9 cellular contexts compared by ENCODE assay signal in genomic region chr10:57579926-57580325, GRCh38.
DNase-seq lines count a peak whose midpoint lies in the region; ATAC-seq and TF ChIP-seq lines count a peak whose summit lies in the region.
"Had no signal": no experiment of that assay in that cellular context is flagged by ENCODE, and none has a peak within 500 bp of the region (broad histone marks: within the 10 kb centered on the region; RNA-seq: fewer than 3 reads in every experiment).

No MANE protein-coding gene starts in this region.

- H3K27ac Mint-ChIP-seq in CD14-positive monocyte: no peak overlapping the region
- H3K27ac Mint-ChIP-seq: IgD-negative memory B cell had no signal

- no peaks in the 10 kb centered on the region for H3K36me3 Mint-ChIP-seq in CD14-positive monocyte
- H3K36me3 Mint-ChIP-seq: IgD-negative memory B cell had no signal

- H3K27ac ChIP-seq in neural cell (ENCODE audit: low read length): no peak overlapping the region
- H3K27ac ChIP-seq in coronary artery: no peak overlapping the region

- H3K9me2 ChIP-seq in neural cell (ENCODE audit: insufficient read depth, low read length): no peaks in the 10 kb centered on the region

- H3K27me3 Mint-ChIP-seq in CD14-positive monocyte (ENCODE audit: low read depth in 3 of 3): no peaks in the 10 kb centered on the region
- H3K27me3 Mint-ChIP-seq: IgD-negative memory B cell had no signal

- ATAC-seq in GM21786 (IDR thresholded peaks at IDR 0.05; ENCODE audit: unreplicated experiment): no peak

- H3K4me3 Mint-ChIP-seq in CD14-positive monocyte: no peak overlapping the region
- H3K4me3 Mint-ChIP-seq: IgD-negative memory B cell had no signal

- peaks cover 3% of the 10 kb centered on the region for H3K9me3 ChIP-seq in neural cell (ENCODE audit: low read length)

- no peak overlapping the region for H3K4me2 ChIP-seq in neural cell (ENCODE audit: low read length)

- DNase-seq in GM12864 (ENCODE audit: low read depth) (no peak), astrocyte of the spinal cord (ENCODE audit: low read depth, low spot score) (peak; percentile 24), CD14-positive monocyte (ENCODE audit: low spot score) (no peak), coronary artery (ENCODE audit: low spot score) (no peak)
- no peak for DNase-seq in activated CD4-positive, CD25-positive, alpha-beta regulatory T cell (lab: John Stamatoyannopoulos, UW)

- TF ChIP-seq RAD21 in Ishikawa (IDR thresholded peaks at IDR 0.05; ENCODE audit: low read depth) (peak; percentile 55), neural cell (conservative IDR thresholded peaks at IDR 0.05) (peak; percentile 64)

- TF ChIP-seq CTCF in GM12864 (IDR thresholded peaks at IDR 0.05; ENCODE audit: low read depth, low read length, missing control alignments): peak; percentile 30
- TF ChIP-seq CTCF in astrocyte of the spinal cord (IDR thresholded peaks at IDR 0.05; ENCODE audit: low read depth, low read length): peak; percentile 13
- TF ChIP-seq CTCF in neural cell (IDR thresholded peaks at IDR 0.05; ENCODE audit: poor library complexity, severe bottlenecking): peak; percentile 46
- no peak for TF ChIP-seq CTCF in CD14-positive monocyte (IDR thresholded peaks at IDR 0.05)
- TF ChIP-seq CTCF in coronary artery (IDR thresholded peaks at IDR 0.05): no peak

- H4K20me1 ChIP-seq in neural cell (ENCODE audit: insufficient read depth): no peaks in the 10 kb centered on the region

- in situ Hi-C loops in astrocyte of the spinal cord (cut with HindIII; ENCODE audit: low sequenced_read_pairs): no loop called here

- H3K4me3 ChIP-seq in GM12864 (ENCODE audit: low read depth, low read length) (no peak overlapping the region), astrocyte of the spinal cord (ENCODE audit: low read depth, low read length) (no peak overlapping the region), neural cell (ENCODE audit: low read length) (no peak overlapping the region), coronary artery (no peak overlapping the region)

- peaks cover under 1 to 14% (median 3%) of the 10 kb centered on the region in 7 donors for H3K9me3 Mint-ChIP-seq in CD14-positive monocyte

- no peak overlapping the region for H2AFZ ChIP-seq in neural cell (ENCODE audit: low read depth, low read length)

- no peaks in the 10 kb centered on the region for H3K79me2 ChIP-seq in neural cell (replicated peaks; ENCODE audit: insufficient read depth, low read length)

- no peaks in the 10 kb centered on the region for H3K4me1 Mint-ChIP-seq in CD14-positive monocyte
- H3K4me1 Mint-ChIP-seq: IgD-negative memory B cell had no signal

- H3F3A ChIP-seq in neural cell (ENCODE audit: insufficient read depth, low read length, poor library complexity, severe bottlenecking): no peaks in the 10 kb centered on the region

- no peaks in the 10 kb centered on the region for H3K36me3 ChIP-seq in neural cell (ENCODE audit: insufficient read depth, low read length)

- no peak overlapping the region for H3K9ac ChIP-seq in neural cell (ENCODE audit: low read length)

- no peaks in the 10 kb centered on the region for H3K27me3 ChIP-seq in neural cell (ENCODE audit: insufficient read depth, low read depth, low read length)

- intact Hi-C loops in CD14-positive monocyte (cut with micrococcal nuclease): no loop called here

- TF ChIP-seq EP300 in Ishikawa (IDR thresholded peaks at IDR 0.05; ENCODE audit: borderline replicate concordance): no peak
- no peak for TF ChIP-seq EP300 in neural cell (conservative IDR thresholded peaks at IDR 0.05; ENCODE audit: poor library complexity, severe bottlenecking)

TF ChIP-seq in Ishikawa, 13 proteins besides CTCF, POLR2A, EP300 and RAD21:
- TF ChIP-seq ZBTB7A (IDR thresholded peaks at IDR 0.05; ENCODE audit: low read depth) (no peak), MAX (IDR thresholded peaks at IDR 0.05) (no peak), YY1 (IDR thresholded peaks at IDR 0.05; ENCODE audit: low read depth) (no peak), EGR1 (IDR thresholded peaks at IDR 0.05) (no peak), CREB1 (IDR thresholded peaks at IDR 0.05; ENCODE audit: low read depth) (no peak), CEBPB (IDR thresholded peaks at IDR 0.05) (no peak)
TF ChIP-seq in Ishikawa: peak in this region for 0.

TF ChIP-seq in neural cell, 6 proteins besides CTCF, POLR2A, EP300 and RAD21:
- TF ChIP-seq POLR2AphosphoS5 (IDR thresholded peaks at IDR 0.05) (no peak), SMC3 (conservative IDR thresholded peaks at IDR 0.05; ENCODE audit: poor library complexity) (peak; percentile 65)

Comparison
In these comparisons a context has a peak if more than half of its experiments do, and no peak if none do; other contexts are left out.
1. CTCF ChIP-seq: peak in GM12864 (single experiment), astrocyte of the spinal cord (single experiment) and neural cell (single experiment); none in CD14-positive monocyte (single experiment) and coronary artery (single experiment).